Comparison of ENCODE assay signal across 8 cellular contexts in genomic region chr4:146522862-146523205, GRCh38. TPM values are rescaled to one million over a fixed set of nuclear protein-coding genes. Genes with fewer than 3 reads are reported as not detected.
DNase-seq lines count a peak whose midpoint lies in the region; ATAC-seq, FAIRE-seq and TF ChIP-seq lines count a peak whose summit lies in the region.

No MANE protein-coding gene starts in this region.

- H2AFZ ChIP-seq in HepG2 (ENCODE audit: low read length) = no peak overlapping the region

- H3K9ac ChIP-seq in HepG2 (ENCODE audit: insufficient read depth, low read depth, low read length) = peak overlapping the region; percentile 85

- H3K27ac ChIP-seq in HepG2 (ENCODE audit: extremely low read length, insufficient read depth, low read length) = peak overlapping the region; percentile 92

- peak; percentile 1 for TF ChIP-seq CTCF in GM12873 (IDR thresholded peaks at IDR 0.05; ENCODE audit: insufficient read depth, low read depth, low read length, missing control alignments)
- no peak for TF ChIP-seq CTCF in brain (conservative IDR thresholded peaks at IDR 0.05)
- TF ChIP-seq CTCF in HepG2 (CRISPR knock-in tag; IDR thresholded peaks at IDR 0.05) = no peak

- H3K4me3 Mint-ChIP-seq in brain = no peak overlapping the region

- no TSS peak for BruUV-seq in HepG2 (replicated peaks; lab: Mats Ljungman, UMichigan)

- H3K9me3 Mint-ChIP-seq in brain = no peaks in the 10 kb centered on the region

- peak; percentile 63 for DNase-seq in KBM-7
- DNase-seq in HepG2 (ENCODE audit: low spot score) = peak; percentile 8
- DNase-seq in urothelium cell line (ENCODE audit: low spot score) = peak; percentile 23
- DNase-seq in NCI-H1930 (lab: John Stamatoyannopoulos, UW) = no peak
- DNase-seq in stimulated activated CD8-positive, alpha-beta memory T cell treated with anti-CD3 and anti-CD28 coated beads, Interleukin-4, amount 100 ng/mL, for 48 hours = no peak

- no peaks in the 10 kb centered on the region for H3K36me3 Mint-ChIP-seq in brain

- peak overlapping the region in 4 of 5 experiments; percentile 35 to 77 (median 62) for H3K27ac Mint-ChIP-seq in brain

- no peaks in the 10 kb centered on the region for H3K36me3 ChIP-seq in HepG2 (replicated peaks in 1 of 2; ENCODE audit: control insufficient read depth in 1 of 2, insufficient read depth in 2 of 2, low read length in 2 of 2)

- peak overlapping the region; percentile 96 for H3K4me2 ChIP-seq in HepG2 (ENCODE audit: low read depth, low read length)

- intact Hi-C loops in HepG2 (cut with micrococcal nuclease; ENCODE audit: unreplicated experiment) = loop anchor here (5.0 kb wide), 1 partner anchor 181 kb away; no protein-coding TSS in a partner anchor

- peaks cover 6% of the 10 kb centered on the region for H3K27me3 Mint-ChIP-seq in brain

- H3K79me2 ChIP-seq in HepG2 (ENCODE audit: insufficient read depth, low read length) = peaks cover 12% of the 10 kb centered on the region

- POLR2A ChIA-PET in HepG2 (lab: Yijun Ruan, JAX) = no interaction called here

- no peaks in the 10 kb centered on the region for H4K20me1 ChIP-seq in HepG2 (ENCODE audit: insufficient read depth, low read length)

- H3K4me1 ChIP-seq in HepG2 (ENCODE audit: insufficient read depth, low read length) = peaks cover 20% of the 10 kb centered on the region

- ATAC-seq in GM21737 (IDR thresholded peaks at IDR 0.05; ENCODE audit: unreplicated experiment) (peak; percentile 22), HepG2 (peak; percentile 18)

- no peak for FAIRE-seq in HepG2 (lab: Jason Lieb, UNC)
- FAIRE-seq in urothelium cell line (lab: Jason Lieb, UNC) = no peak

- no peaks in the 10 kb centered on the region; a peak in 2 of 5 replicates for H3K27me3 ChIP-seq in HepG2 (ENCODE audit: control insufficient read depth in 1 of 2, insufficient read depth in 2 of 2, low read length in 2 of 2)

- peak overlapping the region; percentile 89 to 98 (median 94) for H3K4me3 ChIP-seq in HepG2 (replicated peaks in 1 of 3; ENCODE audit: insufficient read depth in 1 of 3, low read depth in 2 of 3, low read length in 3 of 3)

- TF ChIP-seq EP300 in HepG2 (IDR thresholded peaks at IDR 0.05; ENCODE audit: low read depth in 2 of 2, low read length in 2 of 2) = no peak
- TF ChIP-seq EP300 in HepG2 (CRISPR knock-in tag; IDR thresholded peaks at IDR 0.05; ENCODE audit: borderline replicate concordance) = no peak

- H3K9me3 ChIP-seq in HepG2 (ENCODE audit: low read length) = no peaks in the 10 kb centered on the region

- TF ChIP-seq POLR2A in HepG2 (IDR thresholded peaks at IDR 0.05; ENCODE audit: insufficient read depth in 1 of 2, low read depth in 2 of 2, low read length in 2 of 2) = no peak

- WGBS in HepG2 (ENCODE audit: low lambda C conversion rate) = 15% methylated on average over 3 of the region's 7 CpGs

- H3K4me1 Mint-ChIP-seq in brain = peaks cover 22% of the 10 kb centered on the region

- in situ Hi-C loops in KBM-7 (cut with MboI; ENCODE audit: low pct_unique_long_range_greater_than_20kb, low sequenced_read_pairs) (no loop called here), HepG2 (cut with HindIII; ENCODE audit: extremely low pct_ligation_motif_present, low pct_unique_long_range_greater_than_20kb) (no loop called here)

- CTCF ChIA-PET in HepG2 (lab: Yijun Ruan, JAX; ENCODE audit: low intra/inter-chr PET ratio, low total read pairs) = no interaction called here

- no peak for TF ChIP-seq RAD21 in HepG2 (CRISPR knock-in tag; IDR thresholded peaks at IDR 0.05)

TF ChIP-seq in HepG2, 621 proteins besides CTCF, POLR2A, EP300 and RAD21:
- TF ChIP-seq ZMYM2 (CRISPR knock-in tag; IDR thresholded peaks at IDR 0.05) = no peak
- TF ChIP-seq KDM3A (CRISPR knock-in tag; IDR thresholded peaks at IDR 0.05; ENCODE audit: low read depth) = 0 out of 2 replicates have a peak, but pooled peaks have one; percentile 3
- TF ChIP-seq SIN3A (IDR thresholded peaks at IDR 0.05; ENCODE audit: borderline replicate concordance, low read depth, low read length) = 0 out of 2 replicates have a peak, but pooled peaks have one; percentile 7
- no peak for TF ChIP-seq SMC3 (IDR thresholded peaks at IDR 0.05; ENCODE audit: low read length)
- 0 out of 2 replicates have a peak, but pooled peaks have one; percentile 7 for TF ChIP-seq GFI1 (CRISPR knock-in tag; IDR thresholded peaks at IDR 0.05; ENCODE audit: borderline replicate concordance)
- TF ChIP-seq NR2C2 (CRISPR knock-in tag; IDR thresholded peaks at IDR 0.05; ENCODE audit: borderline replicate concordance) = 0 out of 2 replicates have a peak, but pooled peaks have one; percentile 13

RNA-seq across cellular contexts. Expression of gene SLC10A7, which starts 1.1 kb away (rescaled TPM):
- polyA plus RNA-seq in brain (ENCODE audit: insufficient read depth, low read depth, low replicate concordance) (1.8 TPM), HepG2 (2011; rRNA removed) (12.7 and 18.5 TPM in 2 replicates)
- 14.7 and 18.8 TPM in 2 replicates for total RNA-seq in HepG2 (2016; rRNA removed; fragmentation: Illumina TruSeq; extraction: Trizol)
- total RNA-seq in HepG2 (2016; cell fraction: cytosol; rRNA removed; fragmentation: Illumina TruSeq; extraction: Trizol; ENCODE audit: low read depth) = 1.2 and 3.0 TPM in 2 replicates
- total RNA-seq in HepG2 (2016; cell fraction: insoluble cytoplasmic fraction; rRNA removed; fragmentation: Illumina TruSeq; extraction: Trizol) = 11.3 and 12.7 TPM in 2 replicates
- total RNA-seq in HepG2 (2016; cell fraction: membrane; rRNA removed; fragmentation: Illumina TruSeq; extraction: Trizol) = 4.2 and 4.6 TPM in 2 replicates
- total RNA-seq in HepG2 (2016; cell fraction: nucleus; rRNA removed; fragmentation: Illumina TruSeq; extraction: Trizol) = 30.7 and 36.5 TPM in 2 replicates
- 6.6 and 9.9 TPM in 2 replicates for polyA plus RNA-seq in HepG2 (2011; cell fraction: cytosol; rRNA removed)
- polyA plus RNA-seq in HepG2 (2011; cell fraction: nucleus; rRNA removed) = 18.0 and 21.3 TPM in 2 replicates
- polyA plus RNA-seq in HepG2 (2012) = 6.8 and 7.2 TPM in 2 replicates
- 0.58 and 0.92 TPM in 2 replicates for polyA plus RNA-seq in HepG2 (2016; cell fraction: cytosol; fragmentation: Illumina TruSeq; extraction: Trizol; ENCODE audit: low read depth)
- 9.4 and 10.9 TPM in 2 replicates for polyA plus RNA-seq in HepG2 (2016; cell fraction: insoluble cytoplasmic fraction; fragmentation: Illumina TruSeq; extraction: Trizol; ENCODE audit: low read depth)
- 2.0 and 2.4 TPM in 2 replicates for polyA plus RNA-seq in HepG2 (2016; cell fraction: membrane; fragmentation: Illumina TruSeq; extraction: Trizol; ENCODE audit: low read depth)
- 14.9 and 16.2 TPM in 2 replicates for polyA plus RNA-seq in HepG2 (2016; cell fraction: nucleus; fragmentation: Illumina TruSeq; extraction: Trizol; ENCODE audit: insufficient read depth, low read depth)
- polyA minus RNA-seq in HepG2 (2011; rRNA and poly(A)+ RNA removed; ENCODE audit: low replicate concordance) = 4.7 and 10.5 TPM in 2 replicates
- 7.4 and 8.6 TPM in 2 replicates for polyA minus RNA-seq in HepG2 (2011; cell fraction: cytosol; rRNA and poly(A)+ RNA removed)
- polyA minus RNA-seq in HepG2 (2011; cell fraction: nucleus; rRNA and poly(A)+ RNA removed) = 50.8 and 53.3 TPM in 2 replicates

Comparison
In these comparisons a context has a peak if more than half of its experiments do, and no peak if none do; other contexts are left out.
1. DNase-seq: peak in KBM-7 (single experiment), HepG2 (single experiment) and urothelium cell line (single experiment); none in NCI-H1930 (0 of 2) and stimulated activated CD8-positive, alpha-beta memory T cell treated with anti-CD3 and anti-CD28 coated beads, Interleukin-4, amount 100 ng/mL, for 48 hours (single experiment).